8 cellular contexts compared by ENCODE assay signal in the genomic region with DNA sequence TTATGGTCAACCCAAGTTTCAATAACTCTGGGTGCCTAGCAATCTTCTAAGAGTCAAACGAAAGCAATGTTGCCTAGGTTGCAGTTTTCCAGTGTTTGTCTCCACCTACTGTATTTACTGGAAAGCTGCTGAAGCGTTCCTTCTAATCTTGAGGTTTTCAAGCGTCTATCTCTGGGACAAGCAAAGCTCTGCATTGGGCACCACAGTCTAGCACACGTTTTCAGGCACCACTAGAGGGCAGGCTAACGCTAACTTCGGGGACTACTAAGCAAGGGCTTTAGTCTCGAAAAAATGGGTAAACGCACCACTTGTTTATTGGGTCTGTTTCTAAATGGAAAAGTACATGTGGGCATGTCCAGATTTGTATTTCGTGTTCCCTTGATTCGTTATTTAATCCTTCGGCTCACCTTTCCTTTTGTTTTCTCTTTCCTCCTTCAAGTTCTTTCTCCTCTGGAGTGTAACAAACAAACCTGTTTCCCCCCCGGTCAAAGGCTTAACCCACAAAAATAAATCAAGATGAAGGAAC.
DNase-seq lines count a peak whose midpoint lies in the region; ATAC-seq, FAIRE-seq and TF ChIP-seq lines count a peak whose summit lies in the region.
"Not testable (repeated sequence)": the region's sequence is repeated elsewhere in the genome, so short reads cannot be mapped to it uniquely, and the experiment has no call there.

No MANE protein-coding gene starts in this region.

- peak; percentile 41 for FAIRE-seq in pancreas (lab: Jason Lieb, UNC)

- not testable (repeated sequence) for TF ChIP-seq EP300 in esophagus muscularis mucosa (IDR thresholded peaks at IDR 0.05)

- peak; percentile 3 for DNase-seq in ELF-1 (ENCODE audit: low read depth, low spot score)
- DNase-seq in SJCRH30, result peak; percentile 41 to 49
- peak; percentile 46 for DNase-seq in activated T-cell treated with anti-CD3 and anti-CD28 coated beads for 24 hours (ENCODE audit: low read depth)
- peak; percentile 17 for DNase-seq in esophagus muscularis mucosa (ENCODE audit: extremely low spot score)
- peak in 4 of 6 donors; percentile 14 to 63 (median 44) for DNase-seq in pancreas
- peak; percentile 55 for DNase-seq in stimulated activated naive CD8-positive, alpha-beta T cell treated with anti-CD3 and anti-CD28 coated beads, Interleukin-15, Interleukin-2, amounts not matched to agents 100 U/mL and 50 U/mL, for 24 hours

- 40% methylated on average over 12 of the region's 12 CpGs for WGBS in esophagus muscularis mucosa
- 23 to 26% methylated on average over 12 of the region's 12 CpGs for WGBS in pancreas, 2 donors

- H3K9me3 ChIP-seq in SJCRH30 (replicated peaks); esophagus muscularis mucosa; pancreas: not testable (repeated sequence)

- ATAC-seq in GM21723 (IDR thresholded peaks at IDR 0.05; ENCODE audit: unreplicated experiment) (peak; percentile 90), HG03432 (IDR thresholded peaks at IDR 0.05; ENCODE audit: unreplicated experiment) (peak; percentile 88), pancreas (peak; percentile 79 to 96 (median 92))
- ATAC-seq in stimulated activated naive CD8-positive, alpha-beta T cell treated with anti-CD3 and anti-CD28 coated beads, Interleukin-15, Interleukin-2, amounts not matched to agents 100 U/mL and 50 U/mL, for 24 hours, result peak; percentile 66

- H3K4me1 ChIP-seq in SJCRH30, esophagus muscularis mucosa, pancreas: not testable (repeated sequence)

- not testable (repeated sequence) for TF ChIP-seq POLR2A in esophagus muscularis mucosa (IDR thresholded peaks at IDR 0.05; ENCODE audit: low read depth)

- intact Hi-C loops in esophagus muscularis mucosa (cut with DNase I); pancreas (cut with DNase I): not testable (repeated sequence)

- peak in 2 of 3 experiments; percentile 14 to 58 for TF ChIP-seq CTCF in esophagus muscularis mucosa (IDR thresholded peaks at IDR 0.05)
- TF ChIP-seq CTCF in pancreas (IDR thresholded peaks at IDR 0.05), result peak in 2 of 4 donors; percentile 54 to 62

- not testable (repeated sequence) for H3K36me3 ChIP-seq in SJCRH30, esophagus muscularis mucosa, pancreas

- not testable (repeated sequence) for H3K27ac ChIP-seq in SJCRH30; esophagus muscularis mucosa (replicated peaks in 1 of 4); pancreas

- H3K27me3 ChIP-seq in SJCRH30, esophagus muscularis mucosa, pancreas: not testable (repeated sequence)

- H3K4me3 ChIP-seq in SJCRH30, esophagus muscularis mucosa, pancreas: not testable (repeated sequence)

Comparison
In these comparisons a context has a peak if more than half of its experiments do, and no peak if none do; other contexts are left out.
1. DNase-seq: peak in every context shown above with its lines; median percentile 55 in stimulated activated naive CD8-positive, alpha-beta T cell treated with anti-CD3 and anti-CD28 coated beads, Interleukin-15, Interleukin-2, amounts not matched to agents 100 U/mL and 50 U/mL, for 24 hours; 46 in activated T-cell treated with anti-CD3 and anti-CD28 coated beads for 24 hours; 45 in SJCRH30; 44 in pancreas; 17 in esophagus muscularis mucosa; 3 in ELF-1.